Comparison of ENCODE assay signal across 7 cellular contexts in the genomic region with DNA sequence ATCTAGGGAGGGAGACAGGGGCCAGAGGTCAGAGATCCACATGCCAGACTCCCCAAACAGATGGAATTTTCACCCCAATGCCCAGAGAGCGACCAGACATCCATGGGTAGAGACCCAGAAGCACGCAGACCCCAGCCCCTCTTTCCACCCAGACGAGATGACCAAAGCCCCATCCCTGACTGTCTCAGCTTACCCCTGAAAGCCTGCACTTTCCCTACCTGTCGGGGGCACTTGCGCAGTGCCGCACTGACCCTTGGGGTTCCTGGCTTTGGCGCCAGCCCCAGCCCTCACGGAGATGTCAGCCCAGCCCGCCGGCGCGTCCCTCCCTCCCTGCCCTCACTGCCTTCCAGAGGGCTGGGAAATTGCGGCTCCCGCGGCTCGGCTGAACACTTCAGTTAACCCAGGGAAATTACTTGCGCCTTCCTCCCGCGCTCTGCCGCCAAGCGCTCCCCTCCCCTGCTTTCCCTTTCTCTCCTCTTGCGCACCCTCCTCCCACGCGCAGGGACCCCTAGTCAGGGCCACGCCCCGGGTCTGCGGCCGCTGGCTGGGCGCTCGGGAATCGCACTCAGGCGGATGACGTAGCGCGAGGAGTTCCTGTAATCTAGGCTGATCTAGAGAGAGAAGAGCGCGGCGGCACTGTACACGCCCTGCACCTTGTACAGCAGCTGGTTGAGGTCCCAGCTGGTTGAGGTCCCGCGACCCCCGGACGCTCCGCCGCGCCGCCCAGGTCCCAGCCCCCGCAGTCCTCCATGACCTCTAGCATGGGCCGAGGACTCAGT. TPM values are rescaled to one million over a fixed set of nuclear protein-coding genes. Genes with fewer than 3 reads are reported as not detected.
DNase-seq lines count a peak whose midpoint lies in the region; ATAC-seq and TF ChIP-seq lines count a peak whose summit lies in the region.

No MANE protein-coding gene starts in this region.

- no peak overlapping the region for H3K9ac ChIP-seq in PC-3 (ENCODE audit: low read length)

- H3K4me2 ChIP-seq in PC-3 (ENCODE audit: low read length) = peak overlapping the region; percentile 74

- no peaks in the 10 kb centered on the region for H4K20me1 ChIP-seq in PC-3 (ENCODE audit: low read length)

- no peak for TF ChIP-seq EP300 in gastroesophageal sphincter (IDR thresholded peaks at IDR 0.05)

- H3K27me3 ChIP-seq in H7 (ENCODE audit: control insufficient read depth, insufficient read depth, low read length) = peaks cover 49% of the 10 kb centered on the region
- peaks cover 24% of the 10 kb centered on the region for H3K27me3 ChIP-seq in PC-3 (ENCODE audit: low read length)
- peaks cover 10 to 97% (median 16%) of the 10 kb centered on the region in 4 donors for H3K27me3 ChIP-seq in esophagus squamous epithelium
- H3K27me3 ChIP-seq in gastrocnemius medialis = peaks cover 48 to 58% (median 58%) of the 10 kb centered on the region in 3 donors
- peaks cover 94% of the 10 kb centered on the region for H3K27me3 ChIP-seq in gastroesophageal sphincter

- H2AFZ ChIP-seq in PC-3 (ENCODE audit: low read length) = peak overlapping the region; percentile 68

- in situ Hi-C loops in gastrocnemius medialis (cut with MboI; ENCODE audit: low sequenced_read_pairs in 4 of 4) = no loop called here

- POLR2A ChIA-PET in PC-3 (lab: Charles Lee; ENCODE audit: unreplicated experiment) = interaction anchor here (0.6 kb wide), 1 partner anchor 12 kb away, joined by 3 read pairs; no protein-coding TSS in a partner anchor

- H3K9me3 ChIP-seq in PC-3 (ENCODE audit: low read length) (peaks cover 5% of the 10 kb centered on the region; the same call in 1 of the 2 replicates), esophagus squamous epithelium (no peaks in the 10 kb centered on the region), gastrocnemius medialis (no peaks in the 10 kb centered on the region), gastroesophageal sphincter (peaks cover 0 to 17% (median 0%) of the 10 kb centered on the region in 3 donors)

- no peak for TF ChIP-seq POLR2A in esophagus squamous epithelium (IDR thresholded peaks at IDR 0.05)
- TF ChIP-seq POLR2A in gastrocnemius medialis (IDR thresholded peaks at IDR 0.05) = no peak
- no peak for TF ChIP-seq POLR2A in gastroesophageal sphincter (IDR thresholded peaks at IDR 0.05)

- CTCF ChIA-PET in PC-3 (lab: Charles Lee) = interaction anchor here (0.6 kb wide), 2 partner anchors 12 to 35 kb away, joined by 3 to 7 read pairs; no protein-coding TSS in a partner anchor

- no peaks in the 10 kb centered on the region for H3F3A ChIP-seq in PC-3 (ENCODE audit: low read length, unreplicated experiment)

- H3K27ac ChIP-seq in PC-3 (ENCODE audit: low read length) = no peak overlapping the region
- H3K27ac ChIP-seq in esophagus squamous epithelium = no peak overlapping the region
- no peak overlapping the region for H3K27ac ChIP-seq in gastrocnemius medialis
- H3K27ac ChIP-seq in gastroesophageal sphincter = no peak overlapping the region

- H3K4me3 ChIP-seq in H7 (ENCODE audit: insufficient read depth, low read depth, low read length) (peak overlapping the region; percentile 62), PC-3 (ENCODE audit: low read length) (peak overlapping the region; percentile 58), esophagus squamous epithelium (peak overlapping the region in 3 of 4 donors; percentile 2 to 46 (median 32)), gastrocnemius medialis (peak overlapping the region; percentile 20 to 32 (median 26)), gastroesophageal sphincter (peak overlapping the region in 1 of 2 donors; percentile 40)

- ATAC-seq in PC-3 (peak; percentile 45), gastrocnemius medialis (no peak), gastroesophageal sphincter (no peak)

- H3K36me3 ChIP-seq in H7 (replicated peaks; ENCODE audit: control insufficient read depth, insufficient read depth, low read length) (peaks cover 4% of the 10 kb centered on the region; the same call in 1 of the 2 replicates), PC-3 (ENCODE audit: low read depth, low read length) (no peaks in the 10 kb centered on the region), esophagus squamous epithelium (no peaks in the 10 kb centered on the region), gastrocnemius medialis (no peaks in the 10 kb centered on the region), gastroesophageal sphincter (no peaks in the 10 kb centered on the region)

- intact Hi-C loops in PC-3 (cut with micrococcal nuclease) (no loop called here), esophagus squamous epithelium (cut with DNase I) (no loop called here), gastrocnemius medialis (cut with DNase I; ENCODE audit: low total_unique reads) (no loop called here)

- 0 to 3% methylated on average over 2 to 11 of the region's 49 CpGs for WGBS in esophagus squamous epithelium, 2 donors
- 19% methylated on average over 6 of the region's 49 CpGs; no CpG with 5 or more reads in 1 of the 2 donors for WGBS in gastroesophageal sphincter (ENCODE audit: low coverage in 1 of 2), 2 donors

- BruUV-seq in PC-3 (replicated peaks; lab: Mats Ljungman, UMichigan) = no TSS peak

- no peaks in the 10 kb centered on the region for H3K9me2 ChIP-seq in PC-3 (replicated peaks; ENCODE audit: low read length)

- H3K4me1 ChIP-seq in PC-3 (ENCODE audit: insufficient read depth, low read length) (no peaks in the 10 kb centered on the region), esophagus squamous epithelium (peaks cover 23 to 31% (median 23%) of the 10 kb centered on the region in 3 donors), gastrocnemius medialis (peaks cover 0 to 9% of the 10 kb centered on the region in 2 donors), gastroesophageal sphincter (peaks cover 0 to 29% (median 13%) of the 10 kb centered on the region in 3 donors)

- H3K79me2 ChIP-seq in PC-3 (ENCODE audit: low read length) = no peaks in the 10 kb centered on the region

- DNase-seq in H7 (peak; percentile 74), PC-3 (peak; percentile 27), esophagus squamous epithelium (lab: John Stamatoyannopoulos, UW) (no peak), gastrocnemius medialis (no peak), ureter (ENCODE audit: low spot score) (no peak), NAMALWA (ENCODE audit: low spot score) (no peak)

- TF ChIP-seq CTCF in PC-3 (conservative IDR thresholded peaks at IDR 0.05; ENCODE audit: low read depth, low read length) = no peak
- no peak for TF ChIP-seq CTCF in esophagus squamous epithelium (IDR thresholded peaks at IDR 0.05)
- TF ChIP-seq CTCF in gastrocnemius medialis (IDR thresholded peaks at IDR 0.05 in 4 of 5, conservative IDR thresholded peaks at IDR 0.05 in 1 of 5) = no peak
- no peak for TF ChIP-seq CTCF in gastroesophageal sphincter (IDR thresholded peaks at IDR 0.05)

RNA-seq across cellular contexts. Expression of a gene that starts 12.0 kb away (rescaled TPM):
- 0.21 and 0.89 TPM in 2 replicates for total RNA-seq in H7 (2014; rRNA removed; shearing (Covaris generic))
- total RNA-seq in PC-3 (2014; rRNA removed) = 0.12 and 0.18 TPM in 2 replicates
- not detected for total RNA-seq in esophagus squamous epithelium
- total RNA-seq in gastrocnemius medialis = not detected
- not detected for total RNA-seq in ureter
- not detected for total RNA-seq in gastroesophageal sphincter

RNA-seq across cellular contexts. Expression of a gene that starts 37.3 kb away (rescaled TPM):
- total RNA-seq in H7 (2014; rRNA removed; shearing (Covaris generic)) = 0.10 TPM in 1 of 2 replicates, not detected in the other
- total RNA-seq in PC-3 (2014; rRNA removed) = not detected in 2 replicates
- not detected for total RNA-seq in esophagus squamous epithelium
- not detected for total RNA-seq in gastrocnemius medialis
- total RNA-seq in ureter = not detected
- not detected for total RNA-seq in gastroesophageal sphincter

RNA-seq across cellular contexts. Expression of a gene that starts 40.1 kb away (rescaled TPM):
- total RNA-seq in H7 (2014; rRNA removed; shearing (Covaris generic)) = 0.15 and 0.69 TPM in 2 replicates
- total RNA-seq in PC-3 (2014; rRNA removed) (8.6 and 14.4 TPM in 2 replicates), esophagus squamous epithelium (not detected), gastrocnemius medialis (not detected), ureter (not detected), gastroesophageal sphincter (not detected)

Comparison
In these comparisons a context has a peak if more than half of its experiments do, and no peak if none do; other contexts are left out.
1. DNase-seq: peak in H7 (single experiment) and PC-3 (single experiment); none in esophagus squamous epithelium (single experiment), gastrocnemius medialis (0 of 2), ureter (single experiment) and NAMALWA (single experiment).